ENCODE assay signal across 13 cellular contexts in genomic region chr10:50347394-50347802, GRCh38.
DNase-seq lines count a peak whose midpoint lies in the region; ATAC-seq and TF ChIP-seq lines count a peak whose summit lies in the region.
"Had no signal": no experiment of that assay in that cellular context is flagged by ENCODE, and none has a peak within 500 bp of the region (broad histone marks: within the 10 kb centered on the region; RNA-seq: fewer than 3 reads in every experiment).

No MANE protein-coding gene starts in this region.

- no peak overlapping the region for H3K9ac ChIP-seq in subcutaneous abdominal adipose tissue (ENCODE audit: low read length in 5 of 5)

- peak; percentile 33 for DNase-seq in activated CD8-positive, alpha-beta T cell treated with anti-CD3 and anti-CD28 coated beads for 36 hours
- DNase-seq in activated CD8-positive, alpha-beta T cell treated with anti-CD3 and anti-CD28 coated beads, Interleukin-2, amount 10 ng/mL, durations not matched to agents 7 days and 5 days = no peak
- peak; percentile 42 for DNase-seq in KBM-7
- no peak for DNase-seq in putamen (ENCODE audit: low spot score)
- DNase-seq in NCI-H2227 (lab: John Stamatoyannopoulos, UW; ENCODE audit: unreplicated experiment) = no peak
- no peak for DNase-seq in foreskin fibroblast
- DNase-seq: activated T-cell treated with anti-CD3 and anti-CD28 coated beads, Interleukin-2, amount 50 U/mL, for 72 hours; SIG-M5; trophoblast cell had no signal

- H3K27me3 ChIP-seq in subcutaneous abdominal adipose tissue (ENCODE audit: control insufficient read depth in 5 of 5, insufficient read depth in 4 of 5, low read length in 5 of 5) = no peaks in the 10 kb centered on the region

- no peak for TF ChIP-seq CTCF in activated CD8-positive, alpha-beta T cell treated with anti-CD3 and anti-CD28 coated beads for 36 hours (IDR thresholded peaks at IDR 0.05)
- TF ChIP-seq CTCF in foreskin fibroblast (IDR thresholded peaks at IDR 0.05; ENCODE audit: low read depth, low read length) = no peak

- peak; percentile 64 for ATAC-seq in activated CD8-positive, alpha-beta T cell treated with anti-CD3 and anti-CD28 coated beads for 36 hours
- ATAC-seq in activated CD8-positive, alpha-beta T cell treated with anti-CD3 and anti-CD28 coated beads, Interleukin-2, amount 10 ng/mL, durations not matched to agents 7 days and 5 days = no peak
- ATAC-seq in HG02678 (IDR thresholded peaks at IDR 0.05; ENCODE audit: unreplicated experiment) = peak; percentile 90
- ATAC-seq: A549 had no signal

- H3K27ac Mint-ChIP-seq in activated CD8-positive, alpha-beta T cell treated with anti-CD3 and anti-CD28 coated beads for 36 hours = peak overlapping the region; percentile 31
- no peak overlapping the region for H3K27ac Mint-ChIP-seq in activated CD8-positive, alpha-beta T cell treated with anti-CD3 and anti-CD28 coated beads, Interleukin-2, amount 10 ng/mL, durations not matched to agents 7 days and 5 days

- CTCF ChIA-PET in activated CD8-positive, alpha-beta T cell treated with anti-CD3 and anti-CD28 coated beads for 36 hours (lab: Charles Lee) = no interaction called here
- CTCF ChIA-PET in activated CD8-positive, alpha-beta T cell treated with anti-CD3 and anti-CD28 coated beads, Interleukin-2, amount 10 ng/mL, durations not matched to agents 7 days and 5 days (lab: Charles Lee) = no interaction called here

- H3K4me1 Mint-ChIP-seq in activated CD8-positive, alpha-beta T cell treated with anti-CD3 and anti-CD28 coated beads for 36 hours (ENCODE audit: low read depth) = peaks cover 21% of the 10 kb centered on the region
- peaks cover 32% of the 10 kb centered on the region for H3K4me1 Mint-ChIP-seq in activated CD8-positive, alpha-beta T cell treated with anti-CD3 and anti-CD28 coated beads, Interleukin-2, amount 10 ng/mL, durations not matched to agents 7 days and 5 days (ENCODE audit: low read depth)

- peaks cover 5 to 17% (median 10%) of the 10 kb centered on the region in 5 donors for H3K36me3 ChIP-seq in subcutaneous abdominal adipose tissue (ENCODE audit: control insufficient read depth in 5 of 5, insufficient read depth in 5 of 5, low read length in 5 of 5)

- no peaks in the 10 kb centered on the region for H3K9me3 ChIP-seq in subcutaneous abdominal adipose tissue (ENCODE audit: control insufficient read depth in 5 of 5, low read length in 5 of 5)

- peak overlapping the region; percentile 24 for H3K27ac ChIP-seq in subcutaneous abdominal adipose tissue (ENCODE audit: low read depth, low read length)
- H3K27ac ChIP-seq: A549 had no signal

- in situ Hi-C loops in KBM-7 (cut with MboI; ENCODE audit: low pct_unique_long_range_greater_than_20kb, low sequenced_read_pairs) = no loop called here

- no peaks in the 10 kb centered on the region for H3K27me3 Mint-ChIP-seq in activated CD8-positive, alpha-beta T cell treated with anti-CD3 and anti-CD28 coated beads for 36 hours
- no peaks in the 10 kb centered on the region for H3K27me3 Mint-ChIP-seq in activated CD8-positive, alpha-beta T cell treated with anti-CD3 and anti-CD28 coated beads, Interleukin-2, amount 10 ng/mL, durations not matched to agents 7 days and 5 days (ENCODE audit: low read depth)

- peaks cover 13% of the 10 kb centered on the region for H3K9me3 Mint-ChIP-seq in activated CD8-positive, alpha-beta T cell treated with anti-CD3 and anti-CD28 coated beads for 36 hours
- H3K9me3 Mint-ChIP-seq in activated CD8-positive, alpha-beta T cell treated with anti-CD3 and anti-CD28 coated beads, Interleukin-2, amount 10 ng/mL, durations not matched to agents 7 days and 5 days (ENCODE audit: insufficient read depth) = peaks cover 24% of the 10 kb centered on the region

- H3K4me3 ChIP-seq in subcutaneous abdominal adipose tissue (ENCODE audit: low read depth in 1 of 5, low read length in 5 of 5) = no peak overlapping the region
- no peak overlapping the region for H3K4me3 ChIP-seq in foreskin fibroblast (ENCODE audit: low read depth in 1 of 2, low read length in 2 of 2)
- H3K4me3 ChIP-seq: A549, smooth muscle cell had no signal

- H3K36me3 Mint-ChIP-seq in activated CD8-positive, alpha-beta T cell treated with anti-CD3 and anti-CD28 coated beads for 36 hours (ENCODE audit: low read depth) = peaks cover 31% of the 10 kb centered on the region
- H3K36me3 Mint-ChIP-seq in activated CD8-positive, alpha-beta T cell treated with anti-CD3 and anti-CD28 coated beads, Interleukin-2, amount 10 ng/mL, durations not matched to agents 7 days and 5 days (ENCODE audit: low read depth) = peaks cover 37% of the 10 kb centered on the region

- H3K4me3 Mint-ChIP-seq in activated CD8-positive, alpha-beta T cell treated with anti-CD3 and anti-CD28 coated beads for 36 hours = no peak overlapping the region
- H3K4me3 Mint-ChIP-seq in activated CD8-positive, alpha-beta T cell treated with anti-CD3 and anti-CD28 coated beads, Interleukin-2, amount 10 ng/mL, durations not matched to agents 7 days and 5 days = no peak overlapping the region

- POLR2A ChIA-PET in activated CD8-positive, alpha-beta T cell treated with anti-CD3 and anti-CD28 coated beads for 36 hours (lab: Charles Lee) = no interaction called here
- POLR2A ChIA-PET in activated CD8-positive, alpha-beta T cell treated with anti-CD3 and anti-CD28 coated beads, Interleukin-2, amount 10 ng/mL, durations not matched to agents 7 days and 5 days (lab: Charles Lee) = no interaction called here

- intact Hi-C loops in activated CD8-positive, alpha-beta T cell treated with anti-CD3 and anti-CD28 coated beads for 36 hours (cut with micrococcal nuclease) = no loop called here

- H3K4me1 ChIP-seq in subcutaneous abdominal adipose tissue (ENCODE audit: control insufficient read depth in 5 of 5, insufficient read depth in 5 of 5, low read length in 5 of 5) = peaks cover 7 to 21% (median 17%) of the 10 kb centered on the region in 5 donors
- H3K4me1 ChIP-seq: A549 had no signal

Comparison
In these comparisons a context has a peak if more than half of its experiments do, and no peak if none do; other contexts are left out.
1. DNase-seq: peak in activated CD8-positive, alpha-beta T cell treated with anti-CD3 and anti-CD28 coated beads for 36 hours (single experiment) and KBM-7 (single experiment); none in activated CD8-positive, alpha-beta T cell treated with anti-CD3 and anti-CD28 coated beads, Interleukin-2, amount 10 ng/mL, durations not matched to agents 7 days and 5 days (single experiment), putamen (single experiment), NCI-H2227 (single experiment) and foreskin fibroblast (0 of 2).